26 cellular contexts compared by ENCODE assay signal in the genomic region with DNA sequence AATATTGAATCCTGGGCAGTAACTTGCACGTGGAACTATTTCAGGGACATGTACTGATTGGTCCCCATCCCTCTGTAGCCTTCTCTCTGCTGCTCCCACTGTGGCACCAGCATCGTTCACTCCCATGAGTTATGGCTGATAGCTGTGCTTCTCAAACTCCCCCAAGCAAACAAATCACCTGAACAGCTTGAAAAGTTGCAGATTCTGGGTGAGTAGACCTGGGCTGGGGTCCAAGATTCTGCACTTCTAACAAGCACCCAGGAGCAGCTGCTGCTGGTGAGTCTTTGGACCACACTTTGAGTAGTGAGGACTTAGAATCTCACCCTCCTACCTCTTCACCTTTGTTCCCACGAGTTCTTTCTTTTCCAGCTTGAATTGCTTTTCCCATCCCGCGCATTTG. TPM values are rescaled to one million over a fixed set of nuclear protein-coding genes. Genes with fewer than 3 reads are reported as not detected.
A peak's percentile ranks its signal among the peaks of the same experiment; 100 is the strongest.
DNase-seq lines count a peak whose midpoint lies in the region; ATAC-seq and TF ChIP-seq lines count a peak whose summit lies in the region.
"Had no signal": no experiment of that assay in that cellular context is flagged by ENCODE, and none has a peak within 500 bp of the region (broad histone marks: within the 10 kb centered on the region; RNA-seq: fewer than 3 reads in every experiment).

No MANE protein-coding gene starts in this region.

- peaks cover 18% of the 10 kb centered on the region for H3K4me1 Mint-ChIP-seq in T-helper 17 cell

- no peak for TF ChIP-seq EP300 in transverse colon (IDR thresholded peaks at IDR 0.05; ENCODE audit: low read depth)

- intact Hi-C loops in transverse colon (cut with DNase I; ENCODE audit: low total_unique reads), result no loop called here

- no peaks in the 10 kb centered on the region for H3K36me3 ChIP-seq in Loucy (ENCODE audit: insufficient read depth, low read length)
- H3K36me3 ChIP-seq in lung (ENCODE audit: control insufficient read depth in 2 of 2, insufficient read depth in 2 of 2, low read length in 2 of 2), result peaks cover 0 to 2% of the 10 kb centered on the region in 2 donors
- H3K36me3 ChIP-seq in transverse colon, result no peaks in the 10 kb centered on the region
- H3K36me3 ChIP-seq: heart right ventricle, pancreas, right lobe of liver had no signal

- WGBS in lung, 2 donors, result 76 to 87% methylated on average over 5 of the region's 5 CpGs
- WGBS in transverse colon (ENCODE audit: low coverage in 1 of 2), 2 donors, result 76 to 93% methylated on average over 3 to 5 of the region's 5 CpGs

- H3K27ac ChIP-seq in lung (ENCODE audit: low read depth in 1 of 2, low read length in 1 of 2), result no peak overlapping the region
- H3K27ac ChIP-seq in transverse colon, result peak overlapping the region in 3 of 4 donors; percentile 48 to 74 (median 62)
- H3K27ac ChIP-seq: KMS-11, pancreas, PC-9, right lobe of liver had no signal

- TF ChIP-seq CTCF in Loucy (conservative IDR thresholded peaks at IDR 0.05; ENCODE audit: low read length) (no peak), lung (IDR thresholded peaks at IDR 0.05; ENCODE audit: control extremely low read depth, extremely low read depth) (no peak), transverse colon (IDR thresholded peaks at IDR 0.05) (no peak)

- no peaks in the 10 kb centered on the region for H4K20me1 ChIP-seq in Loucy (ENCODE audit: insufficient read depth, low read length, poor library complexity, severe bottlenecking)

- H3K4me3 ChIP-seq in Loucy (ENCODE audit: low read length, poor library complexity, severe bottlenecking) (no peak overlapping the region), lung (no peak overlapping the region), transverse colon (no peak overlapping the region)
- H3K4me3 ChIP-seq: heart right ventricle, pancreas, PC-9, right lobe of liver had no signal

- peak overlapping the region; percentile 22; the same call in 1 of the 2 replicates for H2AFZ ChIP-seq in Loucy (ENCODE audit: low read length)
- H2AFZ ChIP-seq: PC-9 had no signal

- H3K4me2 ChIP-seq in Loucy (ENCODE audit: low read depth, low read length, poor library complexity, severe bottlenecking), result no peak overlapping the region
- H3K4me2 ChIP-seq: KMS-11, PC-9 had no signal

- H3K9me3 ChIP-seq in Loucy (ENCODE audit: insufficient read depth, low read depth, low read length) (peaks cover 13% of the 10 kb centered on the region; the same call in 1 of the 2 replicates), T-helper 17 cell (ENCODE audit: control insufficient read depth, low read length, poor library complexity, severe bottlenecking) (no peaks in the 10 kb centered on the region), lung (ENCODE audit: control insufficient read depth in 2 of 2, insufficient read depth in 1 of 2, low read length in 1 of 2) (peaks cover 0 to 2% of the 10 kb centered on the region in 2 donors), transverse colon (peaks cover 0 to 1% of the 10 kb centered on the region in 2 donors)
- H3K9me3 ChIP-seq: pancreas, right lobe of liver had no signal

- in situ Hi-C loops in transverse colon (cut with MboI; ENCODE audit: low pct_ligation_motif_present in 1 of 4, low pct_unique_long_range_greater_than_20kb in 1 of 4, low sequenced_read_pairs in 3 of 4), result loop anchor here in 3 of 4 donors (10.0 to 25.0 kb wide), 2 partner anchors 1005 to 1007 kb away; no protein-coding TSS in a partner anchor

- no peak for ATAC-seq in T-helper 17 cell
- no peak for ATAC-seq in lung (ENCODE audit: insufficient read depth, low FRiP score)
- no peak for ATAC-seq in HG02840 (IDR thresholded peaks at IDR 0.05; ENCODE audit: low FRiP score, unreplicated experiment)
- ATAC-seq: heart right ventricle, left cardiac atrium had no signal

- H3K36me3 Mint-ChIP-seq in T-helper 17 cell (ENCODE audit: low read depth), result peaks cover 3% of the 10 kb centered on the region

- TF ChIP-seq POLR2A in transverse colon (IDR thresholded peaks at IDR 0.05), result no peak

- H3K27ac Mint-ChIP-seq in T-helper 17 cell, result peak overlapping the region; percentile 68
- H3K27ac Mint-ChIP-seq: CD4-positive, alpha-beta T cell had no signal

- DNase-seq in T-helper 17 cell (no peak), lung (ENCODE audit: low spot score) (peak; percentile 25), transverse colon (no peak), mesenteric fat pad (ENCODE audit: low spot score) (no peak)
- DNase-seq in stimulated activated naive CD4-positive, alpha-beta T cell (lab: John Stamatoyannopoulos, UW), result no peak
- DNase-seq: activated gamma-delta T cell; CD4-positive, alpha-beta T cell; effector CD8-positive, alpha-beta T cell; foreskin fibroblast; GDM1; heart right ventricle; left cardiac atrium; mesendoderm; naive B cell; NCI-H187; NK-92 treated with Interleukin-12 subunit alpha and Interleukin-12 subunit beta, amount 100 ng/mL, for 24 hours; pancreas; PC-9; right lobe of liver; SHP77 treated with DMSO at 0.1 percent for 48 hours; stimulated activated CD4-positive, alpha-beta T cell treated with anti-CD3 and anti-CD28 coated beads, Interleukin-4, amount 100 ng/mL, for 4 hours; stimulated activated naive CD4-positive, alpha-beta T cell treated with Interleukin-2 at 50 U/mL for 16 hours; T1000 had no signal

- H3K4me1 ChIP-seq in Loucy (ENCODE audit: insufficient read depth, low read length, poor library complexity, severe bottlenecking) (peaks cover 28% of the 10 kb centered on the region), lung (ENCODE audit: control insufficient read depth in 2 of 2, insufficient read depth in 2 of 2, low read length in 2 of 2) (no peaks in the 10 kb centered on the region), transverse colon (peaks cover 10 to 21% (median 15%) of the 10 kb centered on the region in 4 donors)
- H3K4me1 ChIP-seq: pancreas had no signal

- H3K9me2 ChIP-seq in Loucy (replicated peaks; ENCODE audit: low read depth, low read length), result no peaks in the 10 kb centered on the region

- H3K4me3 Mint-ChIP-seq in T-helper 17 cell, result no peak overlapping the region
- H3K4me3 Mint-ChIP-seq: CD4-positive, alpha-beta T cell had no signal

- no peak overlapping the region for H3K9ac ChIP-seq in Loucy (ENCODE audit: low read depth, low read length, poor library complexity, severe bottlenecking)
- H3K9ac ChIP-seq: KMS-11 had no signal

- H3K27me3 Mint-ChIP-seq in T-helper 17 cell, result peaks cover 13% of the 10 kb centered on the region
- H3K27me3 Mint-ChIP-seq: CD4-positive, alpha-beta T cell; naive B cell had no signal

- no peaks in the 10 kb centered on the region for H3K79me2 ChIP-seq in Loucy (ENCODE audit: insufficient read depth, low read length)

- H3F3A ChIP-seq in Loucy (ENCODE audit: low read depth), result peaks cover 2% of the 10 kb centered on the region; the same call in 1 of the 2 replicates

- H3K27me3 ChIP-seq in Loucy (ENCODE audit: insufficient read depth, low read length, poor library complexity, severe bottlenecking) (no peaks in the 10 kb centered on the region), lung (ENCODE audit: control insufficient read depth, insufficient read depth) (no peaks in the 10 kb centered on the region), transverse colon (no peaks in the 10 kb centered on the region)
- H3K27me3 ChIP-seq: heart right ventricle, pancreas, right lobe of liver had no signal

RNA-seq across cellular contexts. Expression of a gene that starts 49.4 kb away (rescaled TPM):
- total RNA-seq in T-helper 17 cell (100 to 1,000 TPM; 217 to 257 TPM), lung (100 to 1,000 TPM; 245 to 289 TPM), transverse colon (100 to 1,000 TPM; 180 to 712 (median 266) TPM), mesenteric fat pad (477 TPM)
- polyA plus RNA-seq in lung, result 100 to 1,000 TPM in 1 of 2 donors, 10 to 100 TPM in 1; 63.7 to 364 TPM

Comparison
In these comparisons a context has a peak if more than half of its experiments do, and no peak if none do; other contexts are left out.
1. H3K27ac ChIP-seq: peak in transverse colon (3 of 4); none in lung (0 of 2).